In the genomic region with DNA sequence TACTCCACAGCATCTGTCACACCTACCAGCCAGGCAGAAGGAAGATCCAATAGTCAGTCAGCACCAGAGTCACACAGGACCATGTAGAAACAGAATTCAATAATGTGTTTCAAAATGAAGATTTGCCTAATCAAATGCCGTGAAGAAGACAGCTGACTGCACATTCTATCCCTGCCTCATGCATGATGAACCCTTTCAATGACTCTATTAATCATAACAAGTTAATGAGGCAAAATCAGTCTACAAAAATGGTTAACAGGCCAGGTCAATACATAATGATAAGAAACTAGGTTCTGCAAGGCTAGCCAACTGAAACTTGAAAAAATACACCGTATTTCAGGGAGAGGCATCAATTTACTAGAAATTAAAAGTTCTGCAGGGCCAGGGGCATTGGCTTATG, we compare ENCODE assay signal across 18 cellular contexts. TPM values are rescaled to one million over a fixed set of nuclear protein-coding genes. Genes with fewer than 3 reads are reported as not detected.
"Had no signal": no experiment of that assay in that cellular context is flagged by ENCODE, and none has a peak within 500 bp of the region (broad histone marks: within the 10 kb centered on the region; RNA-seq: fewer than 3 reads in every experiment).

No MANE protein-coding gene starts in this region.

- H3K36me3 Mint-ChIP-seq: natural killer cell had no signal

- H3K4me3 Mint-ChIP-seq: natural killer cell, neural crest cell had no signal

- H3K36me3 ChIP-seq: heart left ventricle, ovary, right atrium auricular region, suprapubic skin, tibial artery, upper lobe of left lung, uterus had no signal

- DNase-seq: dorsolateral prefrontal cortex; effector CD8-positive, alpha-beta T cell; heart left ventricle; mammary epithelial cell; natural killer cell; ovary; small intestine; stimulated activated CD4-positive, alpha-beta T cell treated with anti-CD3 and anti-CD28 coated beads, Interleukin-2, amount 100 ng/mL, for 48 hours; stimulated activated naive CD4-positive, alpha-beta T cell treated with Interleukin-2 at 50 U/mL for 16 hours; tibial artery; upper lobe of left lung; uterus had no signal

- H3K4me3 ChIP-seq: coronary artery, heart left ventricle, ovary, right atrium auricular region, suprapubic skin, tibial artery, upper lobe of left lung, uterus had no signal

- H3K27ac Mint-ChIP-seq: natural killer cell had no signal

- H3K9me3 ChIP-seq: ovary, right atrium auricular region, suprapubic skin, tibial artery, upper lobe of left lung, uterus had no signal

- FAIRE-seq: frontal cortex, small intestine had no signal

- H3K9me3 Mint-ChIP-seq: natural killer cell, neural crest cell had no signal

- H3K27ac ChIP-seq: coronary artery, ovary, right atrium auricular region, suprapubic skin, tibial artery, uterus had no signal

- H3K27me3 ChIP-seq: dorsolateral prefrontal cortex, heart left ventricle, ovary, right atrium auricular region, suprapubic skin, tibial artery, upper lobe of left lung, uterus had no signal

- H3K4me1 ChIP-seq: uterus had no signal

RNA-seq across cellular contexts. Expression of a gene that starts 44.0 kb away (rescaled TPM):
- total RNA-seq: myocyte had no signal
